In the genomic region with DNA sequence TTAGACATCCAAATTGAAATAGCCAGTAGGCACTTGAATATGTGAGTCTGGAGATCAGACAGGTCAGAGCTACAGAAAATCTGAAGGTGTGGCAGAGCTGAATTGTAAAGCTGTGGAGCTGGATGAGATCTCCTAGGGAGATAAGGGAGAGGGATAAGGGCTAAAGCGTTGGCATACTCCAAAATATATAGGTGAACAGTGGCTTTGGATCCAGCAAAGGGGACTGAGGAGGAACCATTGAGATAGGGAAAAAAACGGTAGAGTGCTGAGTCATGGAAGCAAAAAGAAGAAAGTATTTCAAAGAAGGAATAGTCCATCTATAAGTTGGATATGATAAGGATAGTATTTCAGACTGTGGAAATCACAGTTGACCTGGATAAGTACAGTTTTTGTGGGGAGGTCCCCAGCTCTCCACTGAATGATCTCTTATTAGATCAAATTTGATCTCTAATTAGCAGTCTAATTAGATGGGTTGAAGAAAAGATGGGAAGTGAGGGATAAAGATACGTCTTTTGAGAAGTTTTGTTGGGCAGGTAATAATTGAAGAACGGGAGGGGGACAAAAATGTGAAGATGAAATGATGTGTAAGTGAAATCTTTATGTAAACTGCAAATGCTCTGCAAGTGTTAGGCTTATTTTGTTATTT, we compare ENCODE assay signal across 9 cellular contexts. TPM values are rescaled to one million over a fixed set of nuclear protein-coding genes. Genes with fewer than 3 reads are reported as not detected.
A peak's percentile ranks its signal among the peaks of the same experiment; 100 is the strongest.
DNase-seq lines count a peak whose midpoint lies in the region; ATAC-seq and TF ChIP-seq lines count a peak whose summit lies in the region.
"Had no signal": no experiment of that assay in that cellular context is flagged by ENCODE, and none has a peak within 500 bp of the region (broad histone marks: within the 10 kb centered on the region; RNA-seq: fewer than 3 reads in every experiment).

No MANE protein-coding gene starts in this region.

- peaks cover 0 to 4% (median 0%) of the 10 kb centered on the region in 9 donors for H3K27me3 ChIP-seq in heart left ventricle
- H3K27me3 ChIP-seq in vagina = no peaks in the 10 kb centered on the region

- no peaks in the 10 kb centered on the region for H3K27me3 Mint-ChIP-seq in MCF 10A (ENCODE audit: insufficient read depth, unreplicated experiment)

- H3K27ac ChIP-seq in heart left ventricle = peak overlapping the region; percentile 30 to 88 (median 82)
- H3K27ac ChIP-seq in vagina = peak overlapping the region; percentile 60

- whole genome bisulfite sequencing in heart left ventricle, 4 donors = 32 to 37% (median 36%) methylated on average over 4 of the region's 4 CpGs
- WGBS in lower leg skin, 2 donors = 19 to 21% methylated on average over 4 of the region's 4 CpGs

- no peak for DNase-seq in heart left ventricle
- no peak for DNase-seq in left ventricle myocardium superior
- no peak for DNase-seq in MCF 10A (ENCODE audit: unreplicated experiment)
- DNase-seq in lower leg skin (ENCODE audit: low spot score in 2 of 2) = no peak
- no peak for DNase-seq in vagina (ENCODE audit: extremely low spot score in 2 of 2)
- DNase-seq in HuH-7 (ENCODE audit: low spot score) = no peak
- DNase-seq in activated CD4-positive, CD25-positive, alpha-beta regulatory T cell treated with anti-CD3 and anti-CD28 coated beads, Interleukin-2, amount 50 U/mL, for 72 hours = no peak
- DNase-seq in Ammon's horn (ENCODE audit: low spot score) = no peak

- ATAC-seq in heart left ventricle (no peak), left ventricle myocardium superior (no peak)

- intact Hi-C loops in heart left ventricle (cut with DNase I) (loop anchor here in 1 of 10 donors (10.0 kb wide), 1 partner anchor 57 kb away; no protein-coding TSS in a partner anchor), left ventricle myocardium superior (cut with micrococcal nuclease) (no loop called here), MCF 10A (cut with micrococcal nuclease) (no loop called here), lower leg skin (cut with DNase I; ENCODE audit: low total_unique reads) (no loop called here), vagina (cut with DNase I) (no loop called here)

- peak overlapping the region; percentile 49 to 90 (median 75) for H3K4me3 ChIP-seq in heart left ventricle
- H3K4me3 ChIP-seq in lower leg skin (ENCODE audit: low read depth, poor library complexity, severe bottlenecking) = peak overlapping the region; percentile 95
- H3K4me3 ChIP-seq in vagina = peak overlapping the region; percentile 47 to 64

- H3K36me3 Mint-ChIP-seq in MCF 10A (ENCODE audit: insufficient read depth, unreplicated experiment) = peaks cover 5% of the 10 kb centered on the region

- H3K9me3 ChIP-seq in heart left ventricle = no peaks in the 10 kb centered on the region
- no peaks in the 10 kb centered on the region for H3K9me3 ChIP-seq in vagina

- CTCF ChIA-PET in MCF 10A (lab: Yijun Ruan, JAX) = interaction anchor here (2.8 kb wide), 1 partner anchor 17 kb away, joined by 15 read pairs; the partner anchor contains the start of gene CCDC43

- H3K36me3 ChIP-seq in heart left ventricle (no peaks in the 10 kb centered on the region), vagina (no peaks in the 10 kb centered on the region)

- POLR2A ChIA-PET in MCF 10A (lab: Yijun Ruan, JAX) = interaction anchor here (0.6 to 3.0 kb wide), 9 partner anchors 12 to 350 kb away, joined by 3 to 53 read pairs (median 3); partner anchors contain the start of gene CCDC43

- peaks cover 5% of the 10 kb centered on the region for H3K4me1 Mint-ChIP-seq in MCF 10A (ENCODE audit: insufficient read depth, unreplicated experiment)

- H3K4me1 ChIP-seq in heart left ventricle (peaks cover 0 to 21% (median 9%) of the 10 kb centered on the region in 12 donors), vagina (peaks cover 18% of the 10 kb centered on the region)

- H3K9me3 Mint-ChIP-seq in MCF 10A (ENCODE audit: unreplicated experiment) = no peaks in the 10 kb centered on the region

- H3K27ac Mint-ChIP-seq in MCF 10A (ENCODE audit: low read depth, unreplicated experiment) = no peak overlapping the region
- H3K27ac Mint-ChIP-seq: T-helper 17 cell had no signal

- no peak overlapping the region for H3K4me3 Mint-ChIP-seq in MCF 10A (ENCODE audit: unreplicated experiment)
- H3K4me3 Mint-ChIP-seq: T-helper 17 cell had no signal

- TF ChIP-seq POLR2A in heart left ventricle (IDR thresholded peaks at IDR 0.05) = no peak
- TF ChIP-seq POLR2A in lower leg skin (IDR thresholded peaks at IDR 0.05) = no peak
- no peak for TF ChIP-seq POLR2A in vagina (IDR thresholded peaks at IDR 0.05)

- BruUV-seq in MCF 10A (replicated peaks; lab: Mats Ljungman, UMichigan) = TSS peak; percentile 78

- TF ChIP-seq CTCF in heart left ventricle (IDR thresholded peaks at IDR 0.05) (no peak), MCF 10A (IDR thresholded peaks at IDR 0.05; ENCODE audit: unreplicated experiment) (no peak), lower leg skin (IDR thresholded peaks at IDR 0.05) (no peak), vagina (IDR thresholded peaks at IDR 0.05) (no peak)

RNA-seq across cellular contexts. Expression of gene DBF4B, which starts 0.6 kb away (rescaled TPM):
- 1 to 10 TPM; 1.4 to 5.3 (median 4.2) TPM for total RNA-seq in heart left ventricle
- 1 to 10 TPM; 3.4 to 3.8 TPM for polyA plus RNA-seq in heart left ventricle
- 4.9 TPM for total RNA-seq in left ventricle myocardium superior
- 13.9 TPM in 2 replicates for total RNA-seq in MCF 10A (2022)
- 1 to 10 TPM; 1.3 to 3.5 (median 2.1) TPM for total RNA-seq in lower leg skin
- total RNA-seq in vagina = 4.7 TPM

RNA-seq across cellular contexts. Expression of gene CCDC43, which starts 18.3 kb away (rescaled TPM):
- total RNA-seq in heart left ventricle (10 to 100 TPM; 19.0 to 32.9 (median 29.0) TPM), left ventricle myocardium superior (31.0 TPM), MCF 10A (2022) (32.8 and 33.6 TPM in 2 replicates), lower leg skin (10 to 100 TPM; 13.2 to 19.2 (median 14.4) TPM), vagina (15.5 TPM)
- 10 to 100 TPM; 20.9 to 21.8 TPM for polyA plus RNA-seq in heart left ventricle

RNA-seq across cellular contexts. Expression of gene ADAM11, which starts 50.9 kb away (rescaled TPM):
- total RNA-seq in heart left ventricle (10 to 100 TPM in 6 of 9 donors, 1 to 10 TPM in 3; 6.6 to 24.6 (median 12.6) TPM), left ventricle myocardium superior (27.2 TPM), MCF 10A (2022) (0.16 and 0.56 TPM in 2 replicates), lower leg skin (1 to 10 TPM in 3 of 4 donors, not detected in 1; 1.5 to 2.5 (median 2.3) TPM), vagina (3.7 TPM)
- polyA plus RNA-seq in heart left ventricle = 1 to 10 TPM; 1.8 to 9.3 TPM

RNA-seq across cellular contexts. Expression of gene MEIOC, which starts 51.6 kb away (rescaled TPM):
- total RNA-seq in heart left ventricle = not detected
- polyA plus RNA-seq in heart left ventricle = under 1 TPM in 1 of 2 donors, not detected in 1; 0.03 TPM
- not detected for total RNA-seq in left ventricle myocardium superior
- not detected in 2 replicates for total RNA-seq in MCF 10A (2022)
- under 1 TPM in 1 of 4 donors, not detected in 3; 0.17 TPM for total RNA-seq in lower leg skin
- not detected for total RNA-seq in vagina
- total RNA-seq: T-helper 17 cell had no signal
